1 cellular context compared by ENCODE assay signal in the genomic region with DNA sequence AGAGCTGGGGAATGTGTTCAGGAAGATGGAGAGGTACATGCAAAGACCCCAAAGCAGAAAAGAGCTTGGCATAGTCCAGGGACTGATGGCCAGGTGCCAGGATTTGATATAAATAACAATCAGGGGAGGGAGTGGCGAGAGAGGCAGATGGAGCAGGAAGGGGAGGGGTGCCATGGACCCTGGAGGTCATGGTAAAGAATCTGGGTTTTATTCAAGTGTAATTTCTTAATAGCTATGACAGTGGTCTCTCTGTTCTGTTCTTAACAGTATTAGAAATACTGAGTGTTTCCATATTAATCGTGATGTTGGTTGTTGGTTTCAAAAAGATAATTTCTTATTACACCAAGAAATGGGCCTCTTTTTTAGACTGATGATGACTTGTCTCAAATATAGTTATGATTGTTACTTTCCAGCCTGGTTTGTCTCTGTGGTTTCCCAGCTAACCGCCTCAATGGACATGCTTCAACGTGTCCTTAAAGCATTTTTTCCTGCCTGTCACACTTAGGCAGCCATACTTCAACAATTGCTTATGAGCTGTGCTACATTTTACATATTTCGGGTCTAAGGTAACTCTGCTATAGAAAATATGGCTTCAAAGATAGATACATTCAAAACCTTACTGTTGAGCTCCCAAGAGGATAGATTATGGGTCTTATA.
TF ChIP-seq lines count a peak whose summit lies in the region.

No MANE protein-coding gene starts in this region.

TF ChIP-seq in GM12878, 131 proteins besides CTCF, POLR2A, EP300 and RAD21 (continued from another document):
- no peak for TF ChIP-seq EZH2 (IDR thresholded peaks at IDR 0.05; ENCODE audit: borderline replicate concordance, control insufficient read depth, low read depth, low read length)
- no peak for TF ChIP-seq MXI1 (IDR thresholded peaks at IDR 0.05; ENCODE audit: low read depth, low read length)
- peak; percentile 39; the same call in 1 of the 2 replicates for TF ChIP-seq YY1 (IDR thresholded peaks at IDR 0.05; ENCODE audit: low read depth, low read length)
- TF ChIP-seq ASH2L (IDR thresholded peaks at IDR 0.05; ENCODE audit: borderline replicate concordance, low read depth), result no peak
- TF ChIP-seq MAX (IDR thresholded peaks at IDR 0.05; ENCODE audit: low read depth, low read length), result no peak
- peak; percentile 72 for TF ChIP-seq NFIC (IDR thresholded peaks at IDR 0.05; ENCODE audit: low read depth, low read length)
- TF ChIP-seq SMAD5 (IDR thresholded peaks at IDR 0.05; ENCODE audit: low read depth), result no peak
- no peak for TF ChIP-seq CBX5 (IDR thresholded peaks at IDR 0.05; ENCODE audit: low read depth)
- TF ChIP-seq MTA3 (IDR thresholded peaks at IDR 0.05; ENCODE audit: borderline replicate concordance, low read length), result 0 out of 2 replicates have a peak, but pooled peaks have one; percentile 61
- TF ChIP-seq CREM (IDR thresholded peaks at IDR 0.05; ENCODE audit: low read depth), result peak; percentile 21; the same call in 1 of the 2 replicates
- TF ChIP-seq DPF2 (IDR thresholded peaks at IDR 0.05), result no peak
- no peak for TF ChIP-seq GATAD2B (conservative IDR thresholded peaks at IDR 0.05; ENCODE audit: low read depth)
- TF ChIP-seq RAD51 (IDR thresholded peaks at IDR 0.05), result no peak
- TF ChIP-seq PKNOX1 (IDR thresholded peaks at IDR 0.05), result peak; percentile 53; the same call in 1 of the 2 replicates
- no peak for TF ChIP-seq SIX5 (IDR thresholded peaks at IDR 0.05; ENCODE audit: low read depth, low read length, severe bottlenecking)
- TF ChIP-seq NBN (IDR thresholded peaks at IDR 0.05), result no peak
- TF ChIP-seq BHLHE40 (IDR thresholded peaks at IDR 0.05; ENCODE audit: borderline replicate concordance in 1 of 2, low read depth in 2 of 2, low read length in 1 of 2), result no peak; a peak in 1 of 4 replicates
- 0 out of 2 replicates have a peak, but pooled peaks have one; percentile 40 for TF ChIP-seq MTA2 (IDR thresholded peaks at IDR 0.05; ENCODE audit: low read depth)
- no peak for TF ChIP-seq WRNIP1 (IDR thresholded peaks at IDR 0.05; ENCODE audit: borderline replicate concordance, low read depth, low read length)
- TF ChIP-seq CBFB (IDR thresholded peaks at IDR 0.05; ENCODE audit: low read depth), result 0 out of 2 replicates have a peak, but pooled peaks have one; percentile 39
- peak; percentile 96 for TF ChIP-seq RUNX3 (IDR thresholded peaks at IDR 0.05; ENCODE audit: low read length)
- no peak for TF ChIP-seq CEBPB (IDR thresholded peaks at IDR 0.05; ENCODE audit: borderline replicate concordance in 1 of 2, low read depth in 2 of 2, low read length in 2 of 2)
- 0 out of 2 replicates have a peak, but pooled peaks have one; percentile 29 for TF ChIP-seq BCL11A (IDR thresholded peaks at IDR 0.05; ENCODE audit: low read depth, low read length)
- TF ChIP-seq POU2F2 (IDR thresholded peaks at IDR 0.05; ENCODE audit: borderline replicate concordance, low read depth, low read length), result no peak
- no peak for TF ChIP-seq MYB (IDR thresholded peaks at IDR 0.05; ENCODE audit: borderline replicate concordance, low read depth, low read length)
- no peak for TF ChIP-seq ZBTB33 (IDR thresholded peaks at IDR 0.05)
TF ChIP-seq in GM12878: peak in this region for 17.
